Comparison of ENCODE assay signal across 1 cellular context in the genomic region with DNA sequence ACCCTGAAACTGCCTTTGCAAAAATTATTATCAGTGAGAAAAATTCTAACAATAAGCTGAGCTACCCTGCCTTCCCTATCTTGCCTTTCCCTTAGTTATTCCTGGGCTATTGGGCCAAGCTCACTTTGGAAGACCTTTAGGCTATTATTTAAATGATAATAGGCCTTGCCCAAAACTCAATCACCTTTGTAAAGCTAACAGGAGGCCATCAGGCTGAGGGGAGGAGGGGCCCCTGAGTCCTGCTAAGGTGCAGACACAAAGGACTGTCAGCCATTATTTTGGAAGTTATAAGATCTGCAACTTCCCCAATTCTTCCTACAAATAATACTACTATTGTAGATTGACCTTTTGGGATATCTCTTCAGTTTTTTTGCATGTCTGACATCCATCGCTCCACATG.
A peak's percentile ranks its signal among the peaks of the same experiment; 100 is the strongest.
TF ChIP-seq lines count a peak whose summit lies in the region.

No MANE protein-coding gene starts in this region.

TF ChIP-seq in GM23338, 12 proteins besides CTCF, POLR2A, EP300 and RAD21 (continued from another document):
- TF ChIP-seq, protein P1, sequence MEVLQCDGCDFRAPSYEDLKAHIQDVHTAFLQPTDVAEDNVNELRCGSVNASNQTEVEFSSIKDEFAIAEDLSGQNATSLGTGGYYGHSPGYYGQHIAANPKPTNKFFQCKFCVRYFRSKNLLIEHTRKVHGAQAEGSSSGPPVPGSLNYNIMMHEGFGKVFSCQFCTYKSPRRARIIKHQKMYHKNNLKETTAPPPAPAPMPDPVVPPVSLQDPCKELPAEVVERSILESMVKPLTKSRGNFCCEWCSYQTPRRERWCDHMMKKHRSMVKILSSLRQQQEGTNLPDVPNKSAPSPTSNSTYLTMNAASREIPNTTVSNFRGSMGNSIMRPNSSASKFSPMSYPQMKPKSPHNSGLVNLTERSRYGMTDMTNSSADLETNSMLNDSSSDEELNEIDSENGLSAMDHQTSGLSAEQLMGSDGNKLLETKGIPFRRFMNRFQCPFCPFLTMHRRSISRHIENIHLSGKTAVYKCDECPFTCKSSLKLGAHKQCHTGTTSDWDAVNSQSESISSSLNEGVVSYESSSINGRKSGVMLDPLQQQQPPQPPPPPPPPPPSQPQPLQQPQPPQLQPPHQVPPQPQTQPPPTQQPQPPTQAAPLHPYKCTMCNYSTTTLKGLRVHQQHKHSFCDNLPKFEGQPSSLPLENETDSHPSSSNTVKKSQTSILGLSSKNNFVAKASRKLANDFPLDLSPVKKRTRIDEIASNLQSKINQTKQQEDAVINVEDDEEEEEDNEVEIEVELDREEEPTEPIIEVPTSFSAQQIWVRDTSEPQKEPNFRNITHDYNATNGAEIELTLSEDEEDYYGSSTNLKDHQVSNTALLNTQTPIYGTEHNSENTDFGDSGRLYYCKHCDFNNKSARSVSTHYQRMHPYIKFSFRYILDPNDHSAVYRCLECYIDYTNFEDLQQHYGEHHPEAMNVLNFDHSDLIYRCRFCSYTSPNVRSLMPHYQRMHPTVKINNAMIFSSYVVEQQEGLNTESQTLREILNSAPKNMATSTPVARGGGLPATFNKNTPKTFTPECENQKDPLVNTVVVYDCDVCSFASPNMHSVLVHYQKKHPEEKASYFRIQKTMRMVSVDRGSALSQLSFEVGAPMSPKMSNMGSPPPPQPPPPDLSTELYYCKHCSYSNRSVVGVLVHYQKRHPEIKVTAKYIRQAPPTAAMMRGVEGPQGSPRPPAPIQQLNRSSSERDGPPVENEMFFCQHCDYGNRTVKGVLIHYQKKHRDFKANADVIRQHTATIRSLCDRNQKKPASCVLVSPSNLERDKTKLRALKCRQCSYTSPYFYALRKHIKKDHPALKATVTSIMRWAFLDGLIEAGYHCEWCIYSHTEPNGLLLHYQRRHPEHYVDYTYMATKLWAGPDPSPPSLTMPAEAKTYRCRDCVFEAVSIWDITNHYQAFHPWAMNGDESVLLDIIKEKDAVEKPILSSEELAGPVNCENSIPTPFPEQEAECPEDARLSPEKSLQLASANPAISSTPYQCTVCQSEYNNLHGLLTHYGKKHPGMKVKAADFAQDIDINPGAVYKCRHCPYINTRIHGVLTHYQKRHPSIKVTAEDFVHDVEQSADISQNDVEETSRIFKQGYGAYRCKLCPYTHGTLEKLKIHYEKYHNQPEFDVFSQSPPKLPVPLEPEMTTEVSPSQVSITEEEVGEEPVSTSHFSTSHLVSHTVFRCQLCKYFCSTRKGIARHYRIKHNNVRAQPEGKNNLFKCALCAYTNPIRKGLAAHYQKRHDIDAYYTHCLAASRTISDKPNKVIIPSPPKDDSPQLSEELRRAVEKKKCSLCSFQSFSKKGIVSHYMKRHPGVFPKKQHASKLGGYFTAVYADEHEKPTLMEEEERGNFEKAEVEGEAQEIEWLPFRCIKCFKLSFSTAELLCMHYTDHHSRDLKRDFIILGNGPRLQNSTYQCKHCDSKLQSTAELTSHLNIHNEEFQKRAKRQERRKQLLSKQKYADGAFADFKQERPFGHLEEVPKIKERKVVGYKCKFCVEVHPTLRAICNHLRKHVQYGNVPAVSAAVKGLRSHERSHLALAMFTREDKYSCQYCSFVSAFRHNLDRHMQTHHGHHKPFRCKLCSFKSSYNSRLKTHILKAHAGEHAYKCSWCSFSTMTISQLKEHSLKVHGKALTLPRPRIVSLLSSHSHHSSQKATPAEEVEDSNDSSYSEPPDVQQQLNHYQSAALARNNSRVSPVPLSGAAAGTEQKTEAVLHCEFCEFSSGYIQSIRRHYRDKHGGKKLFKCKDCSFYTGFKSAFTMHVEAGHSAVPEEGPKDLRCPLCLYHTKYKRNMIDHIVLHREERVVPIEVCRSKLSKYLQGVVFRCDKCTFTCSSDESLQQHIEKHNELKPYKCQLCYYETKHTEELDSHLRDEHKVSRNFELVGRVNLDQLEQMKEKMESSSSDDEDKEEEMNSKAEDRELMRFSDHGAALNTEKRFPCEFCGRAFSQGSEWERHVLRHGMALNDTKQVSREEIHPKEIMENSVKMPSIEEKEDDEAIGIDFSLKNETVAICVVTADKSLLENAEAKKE (CRISPR knock-in tag; IDR thresholded peaks at IDR 0.05): peak; percentile 40; the same call in 1 of the 2 replicates
TF ChIP-seq in GM23338: peak in this region for 1.
